ENCODE assay signal across 31 cellular contexts in the genomic region with DNA sequence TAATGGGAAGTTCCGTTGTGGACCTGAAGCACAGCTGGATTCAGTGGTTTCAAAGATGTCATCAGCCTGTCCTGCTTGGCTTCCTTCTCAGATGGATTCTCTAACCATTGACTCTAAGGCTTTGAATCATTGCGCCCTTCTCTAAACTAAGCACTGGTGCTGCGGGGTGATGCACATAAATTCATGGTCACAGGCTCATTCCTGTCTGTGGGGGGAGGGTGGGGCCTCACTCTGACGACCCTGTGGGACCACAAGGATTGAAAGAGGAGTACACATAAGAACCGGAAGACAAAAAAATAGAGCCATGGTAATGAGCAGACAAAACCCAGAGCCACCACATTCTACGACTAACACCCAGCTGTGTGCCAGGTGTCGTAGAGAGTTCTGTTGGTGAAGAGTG.
"Had no signal": no experiment of that assay in that cellular context is flagged by ENCODE, and none has a peak within 500 bp of the region (broad histone marks: within the 10 kb centered on the region; RNA-seq: fewer than 3 reads in every experiment).

No MANE protein-coding gene starts in this region.

- H3K4me3 ChIP-seq: gastrocnemius medialis, heart right ventricle had no signal

- DNase-seq: activated B cell treated with CpG ODN at 0.5 μM for 24 hours; activated CD4-positive, alpha-beta memory T cell treated with anti-CD3 and anti-CD28 coated beads, Interleukin-2, amount 10 ng/mL, durations not matched to agents 7 days and 5 days; activated CD4-positive, alpha-beta T cell treated with anti-CD3 and anti-CD28 coated beads for 36 hours; activated CD4-positive, alpha-beta T cell treated with anti-CD3 and anti-CD28 coated beads, Interleukin-2, amount 10 ng/mL, durations not matched to agents 7 days and 5 days; activated CD4-positive, alpha-beta T cell treated with anti-CD3 and anti-CD28 coated beads, Interleukin-2, amount 50 U/mL, for 4 hours; activated CD8-positive, alpha-beta memory T cell treated with anti-CD3 and anti-CD28 coated beads, Interleukin-2, amount 50 U/mL, for 48 hours; activated gamma-delta T cell; activated naive CD4-positive, alpha-beta T cell; activated naive CD4-positive, alpha-beta T cell treated with anti-CD3 and anti-CD28 coated beads, Interleukin-2, amount 10 ng/mL, durations not matched to agents 7 days and 5 days; activated naive CD8-positive, alpha-beta T cell treated with anti-CD3 and anti-CD28 coated beads, Interleukin-2, amount 10 ng/mL, durations not matched to agents 7 days and 5 days; activated T-cell treated with anti-CD3 and anti-CD28 coated beads for 4 hours; activated T-cell treated with anti-CD3 and anti-CD28 coated beads, Interleukin-2, amount 50 U/mL, for 24 hours; activated T-cell treated with anti-CD3 and anti-CD28 coated beads, Interleukin-2, amount 50 U/mL, for 72 hours; anterior cingulate cortex; brain microvascular endothelial cell; caudate nucleus; cortex of kidney; dermis blood vessel endothelial cell; effector CD4-positive, alpha-beta T cell; effector memory CD8-positive, alpha-beta T cell; erythroblast; foreskin keratinocyte; gastrocnemius medialis; heart right ventricle; T-helper 1 cell; T-helper 17 cell; T1000; WERI-Rb-1 had no signal

- H3K9me3 ChIP-seq: gastrocnemius medialis, heart right ventricle had no signal

- H3K27ac Mint-ChIP-seq: activated B cell treated with CpG ODN at 0.5 μM for 24 hours; activated CD4-positive, alpha-beta memory T cell treated with anti-CD3 and anti-CD28 coated beads, Interleukin-2, amount 10 ng/mL, durations not matched to agents 7 days and 5 days; activated CD4-positive, alpha-beta T cell treated with anti-CD3 and anti-CD28 coated beads for 36 hours; activated CD4-positive, alpha-beta T cell treated with anti-CD3 and anti-CD28 coated beads, Interleukin-2, amount 10 ng/mL, durations not matched to agents 7 days and 5 days; activated naive CD4-positive, alpha-beta T cell treated with anti-CD3 and anti-CD28 coated beads, Interleukin-2, amount 10 ng/mL, durations not matched to agents 7 days and 5 days; activated naive CD4-positive, alpha-beta T cell treated with anti-CD3 and anti-CD28 coated beads, Interleukin-2, amount 50 U/mL, for 72 hours; activated naive CD8-positive, alpha-beta T cell treated with anti-CD3 and anti-CD28 coated beads, Interleukin-2, amount 10 ng/mL, durations not matched to agents 7 days and 5 days; activated T-cell treated with anti-CD3 and anti-CD28 coated beads, Interleukin-2, amount 50 U/mL, for 24 hours; activated T-cell treated with anti-CD3 and anti-CD28 coated beads, Interleukin-2, amount 50 U/mL, for 72 hours; effector memory CD8-positive, alpha-beta T cell; T-helper 17 cell; T-helper 2 cell treated with Interferon-gamma antibody and Interleukin-4, amounts not matched to agents 5 μg/mL and 100 μg/mL, for 36 hours had no signal

- H3K27me3 ChIP-seq: brain microvascular endothelial cell, gastrocnemius medialis had no signal

- ATAC-seq: activated CD4-positive, alpha-beta T cell treated with anti-CD3 and anti-CD28 coated beads for 36 hours; activated CD4-positive, CD25-positive, alpha-beta regulatory T cell treated with anti-CD3 and anti-CD28 coated beads, Interleukin-2, amount 50 U/mL, for 24 hours; activated naive CD4-positive, alpha-beta T cell treated with anti-CD3 and anti-CD28 coated beads, Interleukin-2, amount 50 U/mL, for 72 hours; activated T-cell treated with anti-CD3 and anti-CD28 coated beads, Interleukin-2, amount 50 U/mL, for 72 hours; effector memory CD8-positive, alpha-beta T cell; foreskin keratinocyte; gastrocnemius medialis; heart right ventricle; T-helper 17 cell had no signal

- H3K4me1 ChIP-seq: foreskin keratinocyte, gastrocnemius medialis had no signal

- H3K36me3 ChIP-seq: brain microvascular endothelial cell, gastrocnemius medialis, heart right ventricle, WERI-Rb-1 had no signal

- H3K36me3 Mint-ChIP-seq: activated naive CD4-positive, alpha-beta T cell treated with anti-CD3 and anti-CD28 coated beads, Interleukin-2, amount 10 ng/mL, durations not matched to agents 7 days and 5 days; activated naive CD4-positive, alpha-beta T cell treated with anti-CD3 and anti-CD28 coated beads, Interleukin-2, amount 50 U/mL, for 72 hours; activated naive CD8-positive, alpha-beta T cell treated with anti-CD3 and anti-CD28 coated beads, Interleukin-2, amount 10 ng/mL, durations not matched to agents 7 days and 5 days had no signal

- H3K27ac ChIP-seq: brain microvascular endothelial cell, foreskin keratinocyte, gastrocnemius medialis, heart right ventricle, WERI-Rb-1 had no signal

- H3K9me3 Mint-ChIP-seq: activated B cell treated with CpG ODN at 0.5 μM for 24 hours; activated CD4-positive, alpha-beta memory T cell treated with anti-CD3 and anti-CD28 coated beads, Interleukin-2, amount 10 ng/mL, durations not matched to agents 7 days and 5 days; activated CD4-positive, alpha-beta T cell treated with anti-CD3 and anti-CD28 coated beads, Interleukin-2, amount 10 ng/mL, durations not matched to agents 7 days and 5 days; activated naive CD4-positive, alpha-beta T cell treated with anti-CD3 and anti-CD28 coated beads, Interleukin-2, amount 10 ng/mL, durations not matched to agents 7 days and 5 days; activated naive CD4-positive, alpha-beta T cell treated with anti-CD3 and anti-CD28 coated beads, Interleukin-2, amount 50 U/mL, for 72 hours; activated naive CD8-positive, alpha-beta T cell treated with anti-CD3 and anti-CD28 coated beads, Interleukin-2, amount 10 ng/mL, durations not matched to agents 7 days and 5 days; activated T-cell treated with anti-CD3 and anti-CD28 coated beads, Interleukin-2, amount 50 U/mL, for 24 hours; activated T-cell treated with anti-CD3 and anti-CD28 coated beads, Interleukin-2, amount 50 U/mL, for 72 hours; effector memory CD8-positive, alpha-beta T cell; T-helper 2 cell treated with Interferon-gamma antibody and Interleukin-4, amounts not matched to agents 5 μg/mL and 100 μg/mL, for 36 hours had no signal

- H3K4me3 Mint-ChIP-seq: activated B cell treated with CpG ODN at 0.5 μM for 24 hours; activated CD4-positive, alpha-beta memory T cell treated with anti-CD3 and anti-CD28 coated beads, Interleukin-2, amount 10 ng/mL, durations not matched to agents 7 days and 5 days; activated CD4-positive, alpha-beta T cell treated with anti-CD3 and anti-CD28 coated beads for 36 hours; activated CD4-positive, alpha-beta T cell treated with anti-CD3 and anti-CD28 coated beads, Interleukin-2, amount 10 ng/mL, durations not matched to agents 7 days and 5 days; activated naive CD4-positive, alpha-beta T cell treated with anti-CD3 and anti-CD28 coated beads, Interleukin-2, amount 10 ng/mL, durations not matched to agents 7 days and 5 days; activated naive CD8-positive, alpha-beta T cell treated with anti-CD3 and anti-CD28 coated beads, Interleukin-2, amount 10 ng/mL, durations not matched to agents 7 days and 5 days; activated T-cell treated with anti-CD3 and anti-CD28 coated beads, Interleukin-2, amount 50 U/mL, for 24 hours; activated T-cell treated with anti-CD3 and anti-CD28 coated beads, Interleukin-2, amount 50 U/mL, for 72 hours; effector memory CD8-positive, alpha-beta T cell; T-helper 17 cell; T-helper 2 cell treated with Interferon-gamma antibody and Interleukin-4, amounts not matched to agents 5 μg/mL and 100 μg/mL, for 36 hours had no signal
